8 cellular contexts compared by ENCODE assay signal in the genomic region with DNA sequence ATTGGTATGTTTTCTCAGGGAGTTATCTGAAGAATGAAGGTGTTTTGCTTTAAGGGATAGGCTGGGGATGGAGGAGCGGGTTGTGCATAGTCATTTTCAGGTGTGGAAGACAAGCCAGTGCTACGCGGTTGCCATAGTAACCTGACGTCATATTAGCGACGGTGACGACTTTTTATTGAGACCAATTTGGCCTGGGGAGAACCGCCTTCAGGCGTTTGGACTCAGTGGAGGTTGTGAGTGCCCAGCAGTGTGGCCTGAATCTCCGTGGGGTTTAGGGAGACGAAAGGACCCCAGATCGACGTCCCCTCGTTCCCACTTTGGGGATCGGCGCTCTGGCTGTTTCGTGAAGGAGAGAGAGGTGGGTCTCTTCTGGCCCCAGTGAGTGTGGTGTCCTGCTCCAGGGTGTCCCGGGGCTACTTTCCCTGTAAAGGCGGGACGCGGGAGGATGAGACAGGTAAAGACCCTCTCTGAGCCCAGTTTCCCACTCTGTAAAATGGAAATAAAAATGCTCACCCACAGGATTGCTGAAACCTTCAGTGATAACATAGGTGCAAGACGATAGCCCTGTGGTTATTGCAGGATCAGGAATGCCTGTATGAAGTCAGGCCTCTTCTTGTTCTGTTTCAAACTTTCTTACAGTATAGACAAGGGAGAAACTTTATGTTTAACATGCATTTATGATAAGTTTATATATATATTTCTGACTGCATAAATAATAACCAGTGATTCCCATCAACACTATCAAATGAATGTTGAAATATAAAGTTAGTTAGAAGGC. TPM values are rescaled to one million over a fixed set of nuclear protein-coding genes. Genes with fewer than 3 reads are reported as not detected.
DNase-seq lines count a peak whose midpoint lies in the region; ATAC-seq and TF ChIP-seq lines count a peak whose summit lies in the region.

No MANE protein-coding gene starts in this region.

- peak overlapping the region; percentile 63 for H3K9ac ChIP-seq in neuronal stem cell (ENCODE audit: low read depth, low read length, poor library complexity)

- no peaks in the 10 kb centered on the region for H3K36me3 ChIP-seq in GM23338 (ENCODE audit: insufficient read depth)
- H3K36me3 ChIP-seq in neuronal stem cell (replicated peaks in 1 of 2; ENCODE audit: control insufficient read depth in 2 of 2, insufficient read depth in 2 of 2, low read length in 2 of 2) = peaks cover 0 to 6% of the 10 kb centered on the region in 2 donors

- no peak overlapping the region for H2BK15ac ChIP-seq in neuronal stem cell (ENCODE audit: low read length)

- H3K4me2 ChIP-seq in GM23338 (peak overlapping the region; percentile 85), neuronal stem cell (ENCODE audit: insufficient read depth, low read length, poor library complexity, severe bottlenecking) (peak overlapping the region; percentile 48)

- H3K27me3 Mint-ChIP-seq in GM23338 (ENCODE audit: insufficient read depth, low read depth, poor library complexity) = peaks cover 4% of the 10 kb centered on the region

- H3K14ac ChIP-seq in neuronal stem cell (ENCODE audit: low read length) = no peak overlapping the region

- no peaks in the 10 kb centered on the region for H3F3A ChIP-seq in GM23338 (replicated peaks; ENCODE audit: low read depth)

- DNase-seq in ELF-1 (ENCODE audit: low read depth, low spot score) (peak; percentile 96), GM23338 (ENCODE audit: low spot score) (peak; percentile 88), Kasumi-1 (lab: John Stamatoyannopoulos, UW) (peak; percentile 51 to 56), RPMI8226 (peak; percentile 92), foreskin melanocyte (peak; percentile 51), neuronal stem cell (ENCODE audit: low spot score) (peak; percentile 86), stromal cell of bone marrow (ENCODE audit: low read depth) (peak; percentile 76)
- peak; percentile 60 for DNase-seq in activated effector memory CD4-positive, alpha-beta T cell treated with Interleukin-2 at 50 U/mL for 16 hours

- H2BK12ac ChIP-seq in neuronal stem cell (ENCODE audit: low read length) = no peak overlapping the region

- H3K4me3 ChIP-seq in GM23338 (peak overlapping the region; percentile 75), neuronal stem cell (ENCODE audit: low read length in 2 of 2) (peak overlapping the region; percentile 86 to 98)

- H3K9me3 ChIP-seq in neuronal stem cell (replicated peaks in 1 of 2; ENCODE audit: control insufficient read depth in 2 of 2, insufficient read depth in 1 of 2, low read depth in 1 of 2, low read length in 2 of 2) = no peaks in the 10 kb centered on the region

- H3K79me1 ChIP-seq in neuronal stem cell (ENCODE audit: low read depth, low read length) = peaks cover 5% of the 10 kb centered on the region

- H3K79me2 ChIP-seq in GM23338 (replicated peaks; ENCODE audit: insufficient read depth) = peaks cover 21% of the 10 kb centered on the region

- peak; percentile 90 for ATAC-seq in GM23338

- H3K9me2 ChIP-seq in GM23338 (ENCODE audit: insufficient read depth) = no peaks in the 10 kb centered on the region

- WGBS in neuronal stem cell (ENCODE audit: extremely low coverage in 2 of 2, insufficient read length in 2 of 2, insufficient replicate concordance in 1 of 2), 2 donors = no CpG with 5 or more reads among the region's 22 CpGs

- H3K27me3 ChIP-seq in GM23338 (ENCODE audit: insufficient read depth) (no peaks in the 10 kb centered on the region), neuronal stem cell (ENCODE audit: control insufficient read depth in 3 of 3, insufficient read depth in 3 of 3, low read depth in 1 of 3, low read length in 3 of 3) (no peaks in the 10 kb centered on the region)

- no peak for TF ChIP-seq CTCF in GM23338 (conservative IDR thresholded peaks at IDR 0.05; ENCODE audit: low read depth in 2 of 2)

- H4K20me1 ChIP-seq in GM23338 (replicated peaks; ENCODE audit: insufficient read depth) = no peaks in the 10 kb centered on the region

- H2BK5ac ChIP-seq in neuronal stem cell (ENCODE audit: low read length) = no peak overlapping the region

- peak overlapping the region; percentile 96 for H3K4me3 Mint-ChIP-seq in GM23338

- peaks cover 4% of the 10 kb centered on the region; the same call in 1 of the 3 replicates for H3K36me3 Mint-ChIP-seq in GM23338 (ENCODE audit: low read depth)

- H2AK5ac ChIP-seq in neuronal stem cell (ENCODE audit: low read depth, low read length) = no peak overlapping the region

- peak overlapping the region; percentile 84; the same call in 1 of the 2 replicates for H2AFZ ChIP-seq in GM23338
- H2AFZ ChIP-seq in neuronal stem cell (ENCODE audit: low read length) = peak overlapping the region; percentile 88

- H4K91ac ChIP-seq in neuronal stem cell (ENCODE audit: low read depth, low read length, poor library complexity) = no peak overlapping the region

- peaks cover 4% of the 10 kb centered on the region; the same call in 1 of the 3 replicates for H3K4me1 Mint-ChIP-seq in GM23338

- no peak overlapping the region for H3K23ac ChIP-seq in neuronal stem cell (ENCODE audit: low read depth, low read length, poor library complexity)

- peak overlapping the region; percentile 100 for H3K27ac Mint-ChIP-seq in GM23338

- H3K18ac ChIP-seq in neuronal stem cell (ENCODE audit: low read length) = no peak overlapping the region

- H3K27ac ChIP-seq in GM23338 (ENCODE audit: low read depth) = peak overlapping the region; percentile 85; the same call in 1 of the 2 replicates
- no peak overlapping the region for H3K27ac ChIP-seq in neuronal stem cell (replicated peaks; ENCODE audit: low read length)

- H3K4ac ChIP-seq in neuronal stem cell (ENCODE audit: low read length) = no peak overlapping the region

- no peaks in the 10 kb centered on the region for H3K9me3 Mint-ChIP-seq in GM23338

- no peaks in the 10 kb centered on the region; the same call in 1 of the 2 replicates for H3K4me1 ChIP-seq in GM23338 (ENCODE audit: insufficient read depth)
- no peaks in the 10 kb centered on the region for H3K4me1 ChIP-seq in neuronal stem cell (ENCODE audit: control insufficient read depth in 2 of 2, insufficient read depth in 1 of 2, low read depth in 1 of 2, low read length in 2 of 2)

- no peak overlapping the region for H2BK120ac ChIP-seq in neuronal stem cell (ENCODE audit: low read depth, low read length)

- H4K8ac ChIP-seq in neuronal stem cell (ENCODE audit: low read depth, low read length) = no peak overlapping the region

TF ChIP-seq in GM23338, 12 proteins besides CTCF, POLR2A, EP300 and RAD21 (continues in another document):
- TF ChIP-seq STAT1 (IDR thresholded peaks at IDR 0.05; ENCODE audit: unreplicated experiment) (no peak), ZNF331 (CRISPR knock-in tag; IDR thresholded peaks at IDR 0.05; ENCODE audit: low read depth) (no peak), JUNB (IDR thresholded peaks at IDR 0.05; ENCODE audit: unreplicated experiment) (no peak)

RNA-seq across cellular contexts. Expression of a gene that starts 48.6 kb away (rescaled TPM):
- 17.8 and 18.2 TPM in 2 replicates for total RNA-seq in GM23338 (2014; rRNA removed; shearing (Covaris generic))
- polyA plus RNA-seq in GM23338 (2016; fragmentation: Nextera tagmentation; extraction: Ambion mirVana) = 6.4 and 7.9 TPM in 2 replicates
- 10.7 TPM for polyA plus RNA-seq in neuronal stem cell (2013, experiment 1 of 2)
- 10.7 TPM for polyA plus RNA-seq in neuronal stem cell (2013, experiment 2 of 2)

RNA-seq across cellular contexts. Expression of a gene that starts 56.9 kb away (rescaled TPM):
- 18.0 and 22.4 TPM in 2 replicates for total RNA-seq in GM23338 (2014; rRNA removed; shearing (Covaris generic))
- 4.0 and 4.9 TPM in 2 replicates for polyA plus RNA-seq in GM23338 (2016; fragmentation: Nextera tagmentation; extraction: Ambion mirVana)
- 18.0 TPM for polyA plus RNA-seq in neuronal stem cell (2013, experiment 1 of 2)
- polyA plus RNA-seq in neuronal stem cell (2013, experiment 2 of 2) = 17.9 TPM
